ENCODE assay signal across 3 cellular contexts in the genomic region with DNA sequence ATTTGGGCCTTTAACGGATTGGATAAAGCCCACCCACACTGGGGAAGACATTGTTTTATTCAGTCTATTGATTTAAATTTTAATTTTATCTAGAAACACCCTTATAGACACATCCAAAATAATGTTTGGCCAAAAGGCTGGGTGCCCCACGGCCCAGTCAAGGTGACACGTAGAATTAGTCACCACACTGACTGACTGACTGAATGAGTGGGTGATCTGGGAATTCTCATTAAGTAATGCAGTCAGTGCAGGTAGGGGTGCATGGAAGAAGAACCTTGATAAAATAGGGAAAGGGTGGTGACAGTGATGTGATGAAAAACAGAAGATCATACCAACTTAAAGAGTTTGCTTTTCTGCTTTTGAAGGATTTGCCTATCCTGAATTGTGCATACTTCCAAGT.
"Had no signal": no experiment of that assay in that cellular context is flagged by ENCODE, and none has a peak within 500 bp of the region (broad histone marks: within the 10 kb centered on the region; RNA-seq: fewer than 3 reads in every experiment).

No MANE protein-coding gene starts in this region.

- DNase-seq: IMR-90, KBM-7, KG1 had no signal
